In the genomic region with DNA sequence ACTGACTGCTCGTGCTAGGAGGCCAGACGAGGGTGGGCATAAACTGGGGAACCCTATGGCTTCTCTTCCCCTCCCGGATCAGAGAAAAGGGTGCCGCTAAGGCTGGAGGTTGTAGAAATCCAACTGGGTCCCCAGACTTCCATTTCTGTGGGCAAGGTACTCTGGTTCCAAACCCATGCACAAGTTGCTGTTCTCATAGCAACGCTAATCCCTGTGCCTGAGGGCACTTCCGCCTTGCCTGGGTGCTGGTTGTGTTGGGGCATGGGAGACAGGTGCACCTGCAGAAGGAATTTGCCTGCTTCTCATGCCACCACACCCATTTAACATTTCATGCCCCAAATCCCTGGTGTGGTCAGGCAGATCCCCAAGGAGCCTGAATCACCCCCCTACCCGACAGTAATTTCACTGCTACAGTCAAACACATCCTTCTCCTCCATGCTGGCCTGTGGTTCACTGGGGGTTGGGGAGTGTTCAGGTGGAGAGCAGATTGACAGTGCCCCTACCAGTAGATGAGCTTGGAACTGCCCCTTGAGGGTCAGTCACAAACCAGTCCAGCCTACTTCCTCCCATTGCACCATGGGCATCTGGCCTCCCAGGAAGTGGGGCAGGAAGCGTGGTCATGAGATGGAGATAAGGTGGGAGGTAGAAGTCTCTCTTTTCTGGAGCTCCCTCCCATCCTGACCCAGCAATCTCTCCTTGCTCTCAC, we compare ENCODE assay signal across 8 cellular contexts. TPM values are rescaled to one million over a fixed set of nuclear protein-coding genes. Genes with fewer than 3 reads are reported as not detected.
A peak's percentile ranks its signal among the peaks of the same experiment; 100 is the strongest.
DNase-seq lines count a peak whose midpoint lies in the region.

No MANE protein-coding gene starts in this region.

- H3K4me1 ChIP-seq in ACC112 (ENCODE audit: control insufficient read depth, insufficient read depth, low read length, unreplicated experiment) (peaks cover 29% of the 10 kb centered on the region), rectal smooth muscle tissue (ENCODE audit: control insufficient read depth, insufficient read depth, low read length) (peaks cover 14% of the 10 kb centered on the region)

- no peaks in the 10 kb centered on the region for H3K27me3 ChIP-seq in ACC112 (ENCODE audit: insufficient read depth, low read length)
- no peaks in the 10 kb centered on the region for H3K27me3 ChIP-seq in rectal smooth muscle tissue (ENCODE audit: control insufficient read depth, insufficient read depth, low read length)

- no peak overlapping the region for H2AFZ ChIP-seq in ACC112 (ENCODE audit: low read length, unreplicated experiment)

- H3K36me3 ChIP-seq in ACC112 (ENCODE audit: insufficient read depth, low read length) (no peaks in the 10 kb centered on the region), rectal smooth muscle tissue (ENCODE audit: control insufficient read depth, insufficient read depth, low read length) (peaks cover 16% of the 10 kb centered on the region)

- DNase-seq in GM03348 (ENCODE audit: low spot score) (peak; percentile 17), NCI-H146 (lab: John Stamatoyannopoulos, UW) (peak; percentile 82), glomerular visceral epithelial cell (ENCODE audit: extremely low spot score) (peak; percentile 47), NCI-H1694 treated with DMSO at 0.1 percent for 48 hours (lab: John Stamatoyannopoulos, UW) (no peak), islet precursor cell (no peak)
- DNase-seq in activated T-helper 1 cell treated with anti-CD3 and anti-CD28 coated beads, Interleukin-12 subunit alpha, Interleukin-12 subunit beta, Interleukin-2, Interleukin-4 antibody, amounts not matched to agents 30 ng/mL and 10 ng/mL and 1 ng/mL, durations not matched to agents 14 hours and 24 hours and 36 hours (ENCODE audit: low spot score) = no peak

- no peaks in the 10 kb centered on the region for H3K27me3 Mint-ChIP-seq in activated T-helper 1 cell treated with anti-CD3 and anti-CD28 coated beads, Interleukin-12 subunit alpha, Interleukin-12 subunit beta, Interleukin-2, Interleukin-4 antibody, amounts not matched to agents 30 ng/mL and 10 ng/mL and 1 ng/mL, durations not matched to agents 14 hours and 24 hours and 36 hours (ENCODE audit: insufficient read depth)

- intact Hi-C loops in activated T-helper 1 cell treated with anti-CD3 and anti-CD28 coated beads, Interleukin-12 subunit alpha, Interleukin-12 subunit beta, Interleukin-2, Interleukin-4 antibody, amounts not matched to agents 30 ng/mL and 10 ng/mL and 1 ng/mL, durations not matched to agents 14 hours and 24 hours and 36 hours (cut with micrococcal nuclease) = loop anchor here (1.0 kb wide), 1 partner anchor 41 kb away; a partner anchor contains a TSS

- peak overlapping the region; percentile 86 for H3K9ac ChIP-seq in rectal smooth muscle tissue (ENCODE audit: low read length)

- H3K9me3 Mint-ChIP-seq in activated T-helper 1 cell treated with anti-CD3 and anti-CD28 coated beads, Interleukin-12 subunit alpha, Interleukin-12 subunit beta, Interleukin-2, Interleukin-4 antibody, amounts not matched to agents 30 ng/mL and 10 ng/mL and 1 ng/mL, durations not matched to agents 14 hours and 24 hours and 36 hours = no peaks in the 10 kb centered on the region

- peaks cover 24% of the 10 kb centered on the region for H3K79me2 ChIP-seq in ACC112 (ENCODE audit: control insufficient read depth, insufficient read depth, low read length, unreplicated experiment)

- peak overlapping the region; percentile 91 for H3K27ac Mint-ChIP-seq in activated T-helper 1 cell treated with anti-CD3 and anti-CD28 coated beads, Interleukin-12 subunit alpha, Interleukin-12 subunit beta, Interleukin-2, Interleukin-4 antibody, amounts not matched to agents 30 ng/mL and 10 ng/mL and 1 ng/mL, durations not matched to agents 14 hours and 24 hours and 36 hours

- peaks cover 52% of the 10 kb centered on the region for H3K4me1 Mint-ChIP-seq in activated T-helper 1 cell treated with anti-CD3 and anti-CD28 coated beads, Interleukin-12 subunit alpha, Interleukin-12 subunit beta, Interleukin-2, Interleukin-4 antibody, amounts not matched to agents 30 ng/mL and 10 ng/mL and 1 ng/mL, durations not matched to agents 14 hours and 24 hours and 36 hours (ENCODE audit: low read depth)

- H3K4me3 ChIP-seq in ACC112 (ENCODE audit: low read depth, low read length) (peak overlapping the region; percentile 98), rectal smooth muscle tissue (ENCODE audit: low read length) (peak overlapping the region; percentile 89)

- H3K36me3 Mint-ChIP-seq in activated T-helper 1 cell treated with anti-CD3 and anti-CD28 coated beads, Interleukin-12 subunit alpha, Interleukin-12 subunit beta, Interleukin-2, Interleukin-4 antibody, amounts not matched to agents 30 ng/mL and 10 ng/mL and 1 ng/mL, durations not matched to agents 14 hours and 24 hours and 36 hours (ENCODE audit: low read depth) = peaks cover 17% of the 10 kb centered on the region

- peak overlapping the region; percentile 95 for H3K4me3 Mint-ChIP-seq in activated T-helper 1 cell treated with anti-CD3 and anti-CD28 coated beads, Interleukin-12 subunit alpha, Interleukin-12 subunit beta, Interleukin-2, Interleukin-4 antibody, amounts not matched to agents 30 ng/mL and 10 ng/mL and 1 ng/mL, durations not matched to agents 14 hours and 24 hours and 36 hours

- H3K27ac ChIP-seq in ACC112 (ENCODE audit: low read depth, low read length) (no peak overlapping the region), rectal smooth muscle tissue (ENCODE audit: low read depth, low read length) (peak overlapping the region; percentile 73)

RNA-seq across cellular contexts. Expression of a gene that starts 1.2 kb away (rescaled TPM):
- 35.7 and 38.2 TPM in 2 replicates for total RNA-seq in activated T-helper 1 cell treated with anti-CD3 and anti-CD28 coated beads, Interleukin-12 subunit alpha, Interleukin-12 subunit beta, Interleukin-2, Interleukin-4 antibody, amounts not matched to agents 30 ng/mL and 10 ng/mL and 1 ng/mL, durations not matched to agents 14 hours and 24 hours and 36 hours

RNA-seq across cellular contexts. Expression of a gene that starts 6.7 kb away (rescaled TPM):
- 81.8 and 84.4 TPM in 2 replicates for total RNA-seq in activated T-helper 1 cell treated with anti-CD3 and anti-CD28 coated beads, Interleukin-12 subunit alpha, Interleukin-12 subunit beta, Interleukin-2, Interleukin-4 antibody, amounts not matched to agents 30 ng/mL and 10 ng/mL and 1 ng/mL, durations not matched to agents 14 hours and 24 hours and 36 hours

RNA-seq across cellular contexts. Expression of a gene that starts 13.1 kb away (rescaled TPM):
- total RNA-seq in activated T-helper 1 cell treated with anti-CD3 and anti-CD28 coated beads, Interleukin-12 subunit alpha, Interleukin-12 subunit beta, Interleukin-2, Interleukin-4 antibody, amounts not matched to agents 30 ng/mL and 10 ng/mL and 1 ng/mL, durations not matched to agents 14 hours and 24 hours and 36 hours = 31.2 and 35.2 TPM in 2 replicates

RNA-seq across cellular contexts. Expression of a gene that starts 23.6 kb away (rescaled TPM):
- 55.0 and 55.6 TPM in 2 replicates for total RNA-seq in activated T-helper 1 cell treated with anti-CD3 and anti-CD28 coated beads, Interleukin-12 subunit alpha, Interleukin-12 subunit beta, Interleukin-2, Interleukin-4 antibody, amounts not matched to agents 30 ng/mL and 10 ng/mL and 1 ng/mL, durations not matched to agents 14 hours and 24 hours and 36 hours

RNA-seq across cellular contexts. Expression of a gene that starts 40.5 kb away (rescaled TPM):
- total RNA-seq in activated T-helper 1 cell treated with anti-CD3 and anti-CD28 coated beads, Interleukin-12 subunit alpha, Interleukin-12 subunit beta, Interleukin-2, Interleukin-4 antibody, amounts not matched to agents 30 ng/mL and 10 ng/mL and 1 ng/mL, durations not matched to agents 14 hours and 24 hours and 36 hours = 0.07 TPM in 1 of 2 replicates, not detected in the other

Comparison
In these comparisons a context has a peak if more than half of its experiments do, and no peak if none do; other contexts are left out.
1. DNase-seq: peak in GM03348 (single experiment), NCI-H146 (single experiment) and glomerular visceral epithelial cell (single experiment); none in activated T-helper 1 cell treated with anti-CD3 and anti-CD28 coated beads, Interleukin-12 subunit alpha, Interleukin-12 subunit beta, Interleukin-2, Interleukin-4 antibody, amounts not matched to agents 30 ng/mL and 10 ng/mL and 1 ng/mL, durations not matched to agents 14 hours and 24 hours and 36 hours (single experiment), NCI-H1694 treated with DMSO at 0.1 percent for 48 hours (single experiment) and islet precursor cell (single experiment).